ENCODE assay signal across 1 cellular context in genomic region chr19:40281381-40282208, GRCh38.
TF ChIP-seq lines count a peak whose summit lies in the region.

No MANE protein-coding gene starts in this region.

TF ChIP-seq in GM23338, 12 proteins besides CTCF, POLR2A, EP300 and RAD21:
- TF ChIP-seq, protein P1, sequence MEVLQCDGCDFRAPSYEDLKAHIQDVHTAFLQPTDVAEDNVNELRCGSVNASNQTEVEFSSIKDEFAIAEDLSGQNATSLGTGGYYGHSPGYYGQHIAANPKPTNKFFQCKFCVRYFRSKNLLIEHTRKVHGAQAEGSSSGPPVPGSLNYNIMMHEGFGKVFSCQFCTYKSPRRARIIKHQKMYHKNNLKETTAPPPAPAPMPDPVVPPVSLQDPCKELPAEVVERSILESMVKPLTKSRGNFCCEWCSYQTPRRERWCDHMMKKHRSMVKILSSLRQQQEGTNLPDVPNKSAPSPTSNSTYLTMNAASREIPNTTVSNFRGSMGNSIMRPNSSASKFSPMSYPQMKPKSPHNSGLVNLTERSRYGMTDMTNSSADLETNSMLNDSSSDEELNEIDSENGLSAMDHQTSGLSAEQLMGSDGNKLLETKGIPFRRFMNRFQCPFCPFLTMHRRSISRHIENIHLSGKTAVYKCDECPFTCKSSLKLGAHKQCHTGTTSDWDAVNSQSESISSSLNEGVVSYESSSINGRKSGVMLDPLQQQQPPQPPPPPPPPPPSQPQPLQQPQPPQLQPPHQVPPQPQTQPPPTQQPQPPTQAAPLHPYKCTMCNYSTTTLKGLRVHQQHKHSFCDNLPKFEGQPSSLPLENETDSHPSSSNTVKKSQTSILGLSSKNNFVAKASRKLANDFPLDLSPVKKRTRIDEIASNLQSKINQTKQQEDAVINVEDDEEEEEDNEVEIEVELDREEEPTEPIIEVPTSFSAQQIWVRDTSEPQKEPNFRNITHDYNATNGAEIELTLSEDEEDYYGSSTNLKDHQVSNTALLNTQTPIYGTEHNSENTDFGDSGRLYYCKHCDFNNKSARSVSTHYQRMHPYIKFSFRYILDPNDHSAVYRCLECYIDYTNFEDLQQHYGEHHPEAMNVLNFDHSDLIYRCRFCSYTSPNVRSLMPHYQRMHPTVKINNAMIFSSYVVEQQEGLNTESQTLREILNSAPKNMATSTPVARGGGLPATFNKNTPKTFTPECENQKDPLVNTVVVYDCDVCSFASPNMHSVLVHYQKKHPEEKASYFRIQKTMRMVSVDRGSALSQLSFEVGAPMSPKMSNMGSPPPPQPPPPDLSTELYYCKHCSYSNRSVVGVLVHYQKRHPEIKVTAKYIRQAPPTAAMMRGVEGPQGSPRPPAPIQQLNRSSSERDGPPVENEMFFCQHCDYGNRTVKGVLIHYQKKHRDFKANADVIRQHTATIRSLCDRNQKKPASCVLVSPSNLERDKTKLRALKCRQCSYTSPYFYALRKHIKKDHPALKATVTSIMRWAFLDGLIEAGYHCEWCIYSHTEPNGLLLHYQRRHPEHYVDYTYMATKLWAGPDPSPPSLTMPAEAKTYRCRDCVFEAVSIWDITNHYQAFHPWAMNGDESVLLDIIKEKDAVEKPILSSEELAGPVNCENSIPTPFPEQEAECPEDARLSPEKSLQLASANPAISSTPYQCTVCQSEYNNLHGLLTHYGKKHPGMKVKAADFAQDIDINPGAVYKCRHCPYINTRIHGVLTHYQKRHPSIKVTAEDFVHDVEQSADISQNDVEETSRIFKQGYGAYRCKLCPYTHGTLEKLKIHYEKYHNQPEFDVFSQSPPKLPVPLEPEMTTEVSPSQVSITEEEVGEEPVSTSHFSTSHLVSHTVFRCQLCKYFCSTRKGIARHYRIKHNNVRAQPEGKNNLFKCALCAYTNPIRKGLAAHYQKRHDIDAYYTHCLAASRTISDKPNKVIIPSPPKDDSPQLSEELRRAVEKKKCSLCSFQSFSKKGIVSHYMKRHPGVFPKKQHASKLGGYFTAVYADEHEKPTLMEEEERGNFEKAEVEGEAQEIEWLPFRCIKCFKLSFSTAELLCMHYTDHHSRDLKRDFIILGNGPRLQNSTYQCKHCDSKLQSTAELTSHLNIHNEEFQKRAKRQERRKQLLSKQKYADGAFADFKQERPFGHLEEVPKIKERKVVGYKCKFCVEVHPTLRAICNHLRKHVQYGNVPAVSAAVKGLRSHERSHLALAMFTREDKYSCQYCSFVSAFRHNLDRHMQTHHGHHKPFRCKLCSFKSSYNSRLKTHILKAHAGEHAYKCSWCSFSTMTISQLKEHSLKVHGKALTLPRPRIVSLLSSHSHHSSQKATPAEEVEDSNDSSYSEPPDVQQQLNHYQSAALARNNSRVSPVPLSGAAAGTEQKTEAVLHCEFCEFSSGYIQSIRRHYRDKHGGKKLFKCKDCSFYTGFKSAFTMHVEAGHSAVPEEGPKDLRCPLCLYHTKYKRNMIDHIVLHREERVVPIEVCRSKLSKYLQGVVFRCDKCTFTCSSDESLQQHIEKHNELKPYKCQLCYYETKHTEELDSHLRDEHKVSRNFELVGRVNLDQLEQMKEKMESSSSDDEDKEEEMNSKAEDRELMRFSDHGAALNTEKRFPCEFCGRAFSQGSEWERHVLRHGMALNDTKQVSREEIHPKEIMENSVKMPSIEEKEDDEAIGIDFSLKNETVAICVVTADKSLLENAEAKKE (CRISPR knock-in tag; IDR thresholded peaks at IDR 0.05): no peak
- no peak for TF ChIP-seq REST (IDR thresholded peaks at IDR 0.05; ENCODE audit: unreplicated experiment)
- no peak for TF ChIP-seq CREB1 (CRISPR knock-in tag; IDR thresholded peaks at IDR 0.05; ENCODE audit: low read depth)
- no peak for TF ChIP-seq STAT1 (IDR thresholded peaks at IDR 0.05; ENCODE audit: unreplicated experiment)
- TF ChIP-seq NANOG (IDR thresholded peaks at IDR 0.05; ENCODE audit: borderline replicate concordance): no peak
- no peak for TF ChIP-seq POLR2AphosphoS5 (IDR thresholded peaks at IDR 0.05; ENCODE audit: low read depth)
- no peak for TF ChIP-seq ZNF331 (CRISPR knock-in tag; IDR thresholded peaks at IDR 0.05; ENCODE audit: low read depth)
- TF ChIP-seq, protein P2, sequence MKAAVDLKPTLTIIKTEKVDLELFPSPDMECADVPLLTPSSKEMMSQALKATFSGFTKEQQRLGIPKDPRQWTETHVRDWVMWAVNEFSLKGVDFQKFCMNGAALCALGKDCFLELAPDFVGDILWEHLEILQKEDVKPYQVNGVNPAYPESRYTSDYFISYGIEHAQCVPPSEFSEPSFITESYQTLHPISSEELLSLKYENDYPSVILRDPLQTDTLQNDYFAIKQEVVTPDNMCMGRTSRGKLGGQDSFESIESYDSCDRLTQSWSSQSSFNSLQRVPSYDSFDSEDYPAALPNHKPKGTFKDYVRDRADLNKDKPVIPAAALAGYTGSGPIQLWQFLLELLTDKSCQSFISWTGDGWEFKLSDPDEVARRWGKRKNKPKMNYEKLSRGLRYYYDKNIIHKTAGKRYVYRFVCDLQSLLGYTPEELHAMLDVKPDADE (IDR thresholded peaks at IDR 0.05): no peak
- TF ChIP-seq EZH2phosphoT487 (IDR thresholded peaks at IDR 0.05; ENCODE audit: unreplicated experiment): no peak
- no peak for TF ChIP-seq JUNB (IDR thresholded peaks at IDR 0.05; ENCODE audit: unreplicated experiment)
- TF ChIP-seq ZNF114 (CRISPR knock-in tag; IDR thresholded peaks at IDR 0.05): no peak
- TF ChIP-seq EZH2 (IDR thresholded peaks at IDR 0.05; ENCODE audit: low read depth, unreplicated experiment): no peak
